8 cellular contexts compared by ENCODE assay signal in genomic region chr7:3301472-3301778, GRCh38. TPM values are rescaled to one million over a fixed set of nuclear protein-coding genes. Genes with fewer than 3 reads are reported as not detected.
A peak's percentile ranks its signal among the peaks of the same experiment; 100 is the strongest.
DNase-seq lines count a peak whose midpoint lies in the region; ATAC-seq and TF ChIP-seq lines count a peak whose summit lies in the region.

No MANE protein-coding gene starts in this region.

- peak overlapping the region in 1 of 4 donors; percentile 79 for H3K27ac ChIP-seq in tibial nerve

- no peaks in the 10 kb centered on the region for H3K36me3 Mint-ChIP-seq in activated CD8-positive, alpha-beta T cell treated with anti-CD3 and anti-CD28 coated beads for 36 hours (ENCODE audit: low read depth)
- no peaks in the 10 kb centered on the region for H3K36me3 Mint-ChIP-seq in activated CD8-positive, alpha-beta T cell treated with anti-CD3 and anti-CD28 coated beads, Interleukin-2, amount 10 ng/mL, durations not matched to agents 7 days and 5 days (ENCODE audit: low read depth)

- peaks cover 0 to 23% (median 6%) of the 10 kb centered on the region in 4 donors for H3K4me1 ChIP-seq in tibial nerve

- H3K4me3 ChIP-seq in fibroblast of pulmonary artery (replicated peaks; ENCODE audit: low read depth, low read length): peak overlapping the region; percentile 37
- peak overlapping the region in 3 of 4 donors; percentile 33 to 72 (median 49) for H3K4me3 ChIP-seq in tibial nerve

- no peak for TF ChIP-seq EP300 in tibial nerve (IDR thresholded peaks at IDR 0.05)

- no peaks in the 10 kb centered on the region for H3K27me3 ChIP-seq in tibial nerve

- TF ChIP-seq POLR2A in tibial nerve (IDR thresholded peaks at IDR 0.05): no peak

- peaks cover 29% of the 10 kb centered on the region for H3K27me3 Mint-ChIP-seq in activated CD8-positive, alpha-beta T cell treated with anti-CD3 and anti-CD28 coated beads for 36 hours
- H3K27me3 Mint-ChIP-seq in activated CD8-positive, alpha-beta T cell treated with anti-CD3 and anti-CD28 coated beads, Interleukin-2, amount 10 ng/mL, durations not matched to agents 7 days and 5 days (ENCODE audit: low read depth): peaks cover 41% of the 10 kb centered on the region

- H3K9me3 ChIP-seq in tibial nerve: no peaks in the 10 kb centered on the region

- intact Hi-C loops in activated CD8-positive, alpha-beta T cell treated with anti-CD3 and anti-CD28 coated beads for 36 hours (cut with micrococcal nuclease): loop anchor here (5.0 kb wide), 1 partner anchor 371 kb away; no protein-coding TSS in a partner anchor

- ATAC-seq in activated CD8-positive, alpha-beta T cell treated with anti-CD3 and anti-CD28 coated beads for 36 hours: peak; percentile 12
- no peak for ATAC-seq in activated CD8-positive, alpha-beta T cell treated with anti-CD3 and anti-CD28 coated beads, Interleukin-2, amount 10 ng/mL, durations not matched to agents 7 days and 5 days
- ATAC-seq in HG03457 (IDR thresholded peaks at IDR 0.05; ENCODE audit: unreplicated experiment): peak; percentile 14
- ATAC-seq in GM21360 (IDR thresholded peaks at IDR 0.05; ENCODE audit: unreplicated experiment): no peak
- no peak for ATAC-seq in HG03378 (IDR thresholded peaks at IDR 0.05; ENCODE audit: unreplicated experiment)

- no peaks in the 10 kb centered on the region for H3K36me3 ChIP-seq in tibial nerve

- no peak for DNase-seq in activated CD8-positive, alpha-beta T cell treated with anti-CD3 and anti-CD28 coated beads for 36 hours
- no peak for DNase-seq in activated CD8-positive, alpha-beta T cell treated with anti-CD3 and anti-CD28 coated beads, Interleukin-2, amount 10 ng/mL, durations not matched to agents 7 days and 5 days
- no peak for DNase-seq in fibroblast of pulmonary artery (ENCODE audit: low read depth)
- no peak for DNase-seq in tibial nerve (ENCODE audit: low spot score in 2 of 2)
- DNase-seq in stimulated activated CD4-positive, alpha-beta T cell treated with anti-CD3 and anti-CD28 coated beads, Interleukin-4, amount 100 ng/mL, for 1 hour: no peak

- H3K4me1 Mint-ChIP-seq in activated CD8-positive, alpha-beta T cell treated with anti-CD3 and anti-CD28 coated beads for 36 hours (ENCODE audit: low read depth): peaks cover 5% of the 10 kb centered on the region
- H3K4me1 Mint-ChIP-seq in activated CD8-positive, alpha-beta T cell treated with anti-CD3 and anti-CD28 coated beads, Interleukin-2, amount 10 ng/mL, durations not matched to agents 7 days and 5 days (ENCODE audit: low read depth): peaks cover 7% of the 10 kb centered on the region

- CTCF ChIA-PET in activated CD8-positive, alpha-beta T cell treated with anti-CD3 and anti-CD28 coated beads for 36 hours (lab: Charles Lee): interaction anchor here (0.9 to 2.2 kb wide), 10 partner anchors 8 to 423 kb away, joined by 3 to 19 read pairs (median 4); no protein-coding TSS in a partner anchor
- CTCF ChIA-PET in activated CD8-positive, alpha-beta T cell treated with anti-CD3 and anti-CD28 coated beads, Interleukin-2, amount 10 ng/mL, durations not matched to agents 7 days and 5 days (lab: Charles Lee): interaction anchor here (0.7 to 4.0 kb wide), 5 partner anchors 8 to 437 kb away, joined by 3 to 13 read pairs (median 4); no protein-coding TSS in a partner anchor

- 0% methylated on average over 20 of the region's 63 CpGs; no CpG with 5 or more reads in 1 of the 2 donors for WGBS in tibial nerve, 2 donors

- no peaks in the 10 kb centered on the region for H3K9me3 Mint-ChIP-seq in activated CD8-positive, alpha-beta T cell treated with anti-CD3 and anti-CD28 coated beads for 36 hours
- no peaks in the 10 kb centered on the region for H3K9me3 Mint-ChIP-seq in activated CD8-positive, alpha-beta T cell treated with anti-CD3 and anti-CD28 coated beads, Interleukin-2, amount 10 ng/mL, durations not matched to agents 7 days and 5 days (ENCODE audit: insufficient read depth)

- no peak for TF ChIP-seq CTCF in activated CD8-positive, alpha-beta T cell treated with anti-CD3 and anti-CD28 coated beads for 36 hours (IDR thresholded peaks at IDR 0.05)
- TF ChIP-seq CTCF in fibroblast of pulmonary artery (IDR thresholded peaks at IDR 0.05; ENCODE audit: low read length, missing control alignments) (no peak), tibial nerve (IDR thresholded peaks at IDR 0.05) (no peak)

- POLR2A ChIA-PET in activated CD8-positive, alpha-beta T cell treated with anti-CD3 and anti-CD28 coated beads for 36 hours (lab: Charles Lee): interaction anchor here (1.4 kb wide), 1 partner anchor 163 kb away, joined by 5 read pairs; no protein-coding TSS in a partner anchor
- POLR2A ChIA-PET in activated CD8-positive, alpha-beta T cell treated with anti-CD3 and anti-CD28 coated beads, Interleukin-2, amount 10 ng/mL, durations not matched to agents 7 days and 5 days (lab: Charles Lee): no interaction called here

- no peak overlapping the region for H3K4me3 Mint-ChIP-seq in activated CD8-positive, alpha-beta T cell treated with anti-CD3 and anti-CD28 coated beads for 36 hours
- H3K4me3 Mint-ChIP-seq in activated CD8-positive, alpha-beta T cell treated with anti-CD3 and anti-CD28 coated beads, Interleukin-2, amount 10 ng/mL, durations not matched to agents 7 days and 5 days: no peak overlapping the region

- H3K27ac Mint-ChIP-seq in activated CD8-positive, alpha-beta T cell treated with anti-CD3 and anti-CD28 coated beads for 36 hours: no peak overlapping the region
- no peak overlapping the region for H3K27ac Mint-ChIP-seq in activated CD8-positive, alpha-beta T cell treated with anti-CD3 and anti-CD28 coated beads, Interleukin-2, amount 10 ng/mL, durations not matched to agents 7 days and 5 days

RNA-seq across cellular contexts. Expression of gene SDK1, which starts 0.4 kb away (rescaled TPM):
- total RNA-seq in activated CD8-positive, alpha-beta T cell treated with anti-CD3 and anti-CD28 coated beads for 36 hours: under 1 TPM; 0.25 to 0.78 TPM
- under 1 TPM; 0.03 to 0.05 TPM for total RNA-seq in activated CD8-positive, alpha-beta T cell treated with anti-CD3 and anti-CD28 coated beads, Interleukin-2, amount 10 ng/mL, durations not matched to agents 7 days and 5 days
- total RNA-seq in tibial nerve: 10 to 100 TPM in 3 of 4 donors, 1 to 10 TPM in 1; 8.2 to 16.2 (median 12.9) TPM

Comparison
In these comparisons a context has a peak if more than half of its experiments do, and no peak if none do; other contexts are left out.
1. ATAC-seq: peak in activated CD8-positive, alpha-beta T cell treated with anti-CD3 and anti-CD28 coated beads for 36 hours (single experiment) and HG03457 (single experiment); none in activated CD8-positive, alpha-beta T cell treated with anti-CD3 and anti-CD28 coated beads, Interleukin-2, amount 10 ng/mL, durations not matched to agents 7 days and 5 days (single experiment), GM21360 (single experiment) and HG03378 (single experiment).
2. RNA of gene SDK1, which starts 0.4 kb away (total RNA-seq): 8.2 to 16.2 TPM in tibial nerve; 0.25 to 0.78 TPM in activated CD8-positive, alpha-beta T cell treated with anti-CD3 and anti-CD28 coated beads for 36 hours and 0.03 to 0.05 TPM in activated CD8-positive, alpha-beta T cell treated with anti-CD3 and anti-CD28 coated beads, Interleukin-2, amount 10 ng/mL, durations not matched to agents 7 days and 5 days; every median in the first group is over 4 times any median in the second.